Comparison of ENCODE assay signal across 23 cellular contexts in the genomic region with DNA sequence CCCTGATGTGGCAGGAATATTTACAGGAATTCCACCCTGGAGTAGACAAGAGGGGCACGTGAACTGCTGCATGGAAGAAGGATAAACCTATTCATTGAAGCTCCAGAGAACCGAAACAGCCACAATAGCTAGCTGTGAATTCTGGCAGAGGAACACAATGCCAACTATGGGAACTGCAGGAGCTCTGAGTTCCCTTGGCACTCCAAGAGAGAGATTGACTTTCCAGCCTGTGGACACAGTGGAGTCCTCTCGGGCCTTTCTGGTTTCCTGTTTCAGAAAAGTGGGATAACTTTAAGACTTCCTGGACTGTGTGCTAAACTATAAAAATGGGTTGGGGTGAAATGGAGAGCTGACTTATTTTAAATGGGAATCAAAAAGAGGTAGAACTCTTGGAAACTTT. TPM values are rescaled to one million over a fixed set of nuclear protein-coding genes. Genes with fewer than 3 reads are reported as not detected.
DNase-seq lines count a peak whose midpoint lies in the region; ATAC-seq and TF ChIP-seq lines count a peak whose summit lies in the region.
"Had no signal": no experiment of that assay in that cellular context is flagged by ENCODE, and none has a peak within 500 bp of the region (broad histone marks: within the 10 kb centered on the region; RNA-seq: fewer than 3 reads in every experiment).

No MANE protein-coding gene starts in this region.

- no peak overlapping the region for H3K9ac ChIP-seq in colonic mucosa (ENCODE audit: low read depth in 2 of 2, low read length in 2 of 2)
- H3K9ac ChIP-seq: KMS-11 had no signal

- H3K27me3 Mint-ChIP-seq in activated naive CD8-positive, alpha-beta T cell: peaks cover 8% of the 10 kb centered on the region
- H3K27me3 Mint-ChIP-seq in activated naive CD8-positive, alpha-beta T cell treated with anti-CD3 and anti-CD28 coated beads for 36 hours: peaks cover 4% of the 10 kb centered on the region

- H3K36me3 Mint-ChIP-seq in activated naive CD8-positive, alpha-beta T cell: peaks cover 8% of the 10 kb centered on the region
- no peaks in the 10 kb centered on the region for H3K36me3 Mint-ChIP-seq in activated naive CD8-positive, alpha-beta T cell treated with anti-CD3 and anti-CD28 coated beads for 36 hours

- H3K4me1 ChIP-seq in colonic mucosa (no peaks in the 10 kb centered on the region), psoas muscle (peaks cover 10% of the 10 kb centered on the region), ovary (ENCODE audit: insufficient read depth) (peaks cover 3% of the 10 kb centered on the region)

- intact Hi-C loops in colonic mucosa (cut with DNase I) (no loop called here), psoas muscle (cut with DNase I) (no loop called here), ovary (cut with DNase I) (no loop called here)

- peak; percentile 61 to 84 (median 71) for ATAC-seq in psoas muscle
- ATAC-seq in GM18505 (IDR thresholded peaks at IDR 0.05; ENCODE audit: unreplicated experiment): no peak
- ATAC-seq: GM12878, HCT116 had no signal

- TF ChIP-seq POLR2A in ovary (IDR thresholded peaks at IDR 0.05): no peak
- TF ChIP-seq POLR2A in GM18505 (IDR thresholded peaks at IDR 0.05; ENCODE audit: borderline replicate concordance, extremely low read depth, insufficient read depth, insufficient read length): no peak

- 9 to 14% (median 11%) methylated on average over 3 of the region's 3 CpGs for WGBS in psoas muscle, 3 donors
- 44 to 51% (median 49%) methylated on average over 3 of the region's 3 CpGs for WGBS in ovary, 3 donors

- no peak for TF ChIP-seq EP300 in ovary (IDR thresholded peaks at IDR 0.05)

- H3K27ac ChIP-seq in colonic mucosa (no peak overlapping the region), psoas muscle (peak overlapping the region; percentile 23), ovary (no peak overlapping the region)
- H3K27ac ChIP-seq: KMS-11, SK-N-MC had no signal

- H3K9me3 ChIP-seq in colonic mucosa (no peaks in the 10 kb centered on the region), psoas muscle (peaks cover 24% of the 10 kb centered on the region), ovary (peaks cover 0 to 8% of the 10 kb centered on the region in 2 donors)

- TF ChIP-seq CTCF in GM13976 (IDR thresholded peaks at IDR 0.05; ENCODE audit: borderline replicate concordance, control extremely low read depth, extremely low read depth, insufficient read depth, missing control alignments) (no peak), colonic mucosa (IDR thresholded peaks at IDR 0.05) (no peak), psoas muscle (IDR thresholded peaks at IDR 0.05) (no peak), ovary (IDR thresholded peaks at IDR 0.05) (no peak)

- H3K36me3 ChIP-seq in colonic mucosa: no peaks in the 10 kb centered on the region
- H3K36me3 ChIP-seq in psoas muscle (ENCODE audit: insufficient read depth in 1 of 2, low read depth in 1 of 2): no peaks in the 10 kb centered on the region
- no peaks in the 10 kb centered on the region for H3K36me3 ChIP-seq in ovary

- H3K4me1 Mint-ChIP-seq in activated naive CD8-positive, alpha-beta T cell (ENCODE audit: low read depth): peaks cover 7% of the 10 kb centered on the region
- H3K4me1 Mint-ChIP-seq in activated naive CD8-positive, alpha-beta T cell treated with anti-CD3 and anti-CD28 coated beads for 36 hours: peaks cover 4% of the 10 kb centered on the region

- peaks cover 44% of the 10 kb centered on the region for H3K9me3 Mint-ChIP-seq in activated naive CD8-positive, alpha-beta T cell (ENCODE audit: low read depth)
- peaks cover 40% of the 10 kb centered on the region for H3K9me3 Mint-ChIP-seq in activated naive CD8-positive, alpha-beta T cell treated with anti-CD3 and anti-CD28 coated beads for 36 hours

- H3K27me3 ChIP-seq in colonic mucosa (no peaks in the 10 kb centered on the region), psoas muscle (ENCODE audit: insufficient read depth in 3 of 3, low read length in 2 of 3) (no peaks in the 10 kb centered on the region), ovary (no peaks in the 10 kb centered on the region)

- no peak overlapping the region for H3K4me3 ChIP-seq in colonic mucosa
- H3K4me3 ChIP-seq in psoas muscle: no peak overlapping the region
- no peak overlapping the region for H3K4me3 ChIP-seq in ovary
- H3K4me3 ChIP-seq: GM12878, SK-N-MC had no signal

- H3K4me3 Mint-ChIP-seq in activated naive CD8-positive, alpha-beta T cell: peak overlapping the region; percentile 22
- H3K4me3 Mint-ChIP-seq in activated naive CD8-positive, alpha-beta T cell treated with anti-CD3 and anti-CD28 coated beads for 36 hours: no peak overlapping the region
- H3K4me3 Mint-ChIP-seq: CD4-positive, alpha-beta T cell had no signal

- DNase-seq in activated naive CD8-positive, alpha-beta T cell treated with anti-CD3 and anti-CD28 coated beads for 36 hours: no peak
- DNase-seq in GM13976 (ENCODE audit: low spot score): peak; percentile 1
- peak; percentile 7 for DNase-seq in colonic mucosa
- no peak for DNase-seq in psoas muscle
- DNase-seq in ovary: no peak
- DNase-seq: CD4-positive, alpha-beta T cell; COR-L47; DMS79; GOT3; IMR-90; NCI-H1092 treated with DMSO at 0.1 percent for 48 hours; NCI-H1436 treated with DMSO at 0.1 percent for 48 hours; NCI-H2029; NCI-H2227 treated with DMSO at 0.1 percent for 48 hours; NCI-H510A treated with DMSO at 0.1 percent for 48 hours; NCI-H82; SHP77 had no signal

- in situ Hi-C loops in GM13976 (cut with MboI; ENCODE audit: low sequenced_read_pairs, unreplicated experiment): no loop called here

- H3K27ac Mint-ChIP-seq in activated naive CD8-positive, alpha-beta T cell: no peak overlapping the region
- no peak overlapping the region for H3K27ac Mint-ChIP-seq in activated naive CD8-positive, alpha-beta T cell treated with anti-CD3 and anti-CD28 coated beads for 36 hours
- H3K27ac Mint-ChIP-seq: CD4-positive, alpha-beta T cell had no signal

RNA-seq across cellular contexts. Expression of a gene that starts 11.9 kb away (rescaled TPM):
- 1 to 10 TPM; 3.8 to 4.0 TPM for total RNA-seq in activated naive CD8-positive, alpha-beta T cell treated with anti-CD3 and anti-CD28 coated beads for 36 hours
- total RNA-seq in colonic mucosa (1 to 10 TPM; 3.3 to 3.7 TPM), psoas muscle (1 to 10 TPM in 1 of 4 donors, under 1 TPM in 3; 0.91 to 1.8 (median 0.94) TPM), ovary (1 to 10 TPM; 2.2 to 6.8 (median 3.2) TPM)
- polyA plus RNA-seq in psoas muscle (1 to 10 TPM in 1 of 3 donors, under 1 TPM in 2; 0.74 to 1.1 (median 0.90) TPM), ovary (1 to 10 TPM; 2.1 to 2.4 TPM)

Comparison
In these comparisons a context has a peak if more than half of its experiments do, and no peak if none do; other contexts are left out.
1. DNase-seq: peak in GM13976 (single experiment) and colonic mucosa (single experiment); none in activated naive CD8-positive, alpha-beta T cell treated with anti-CD3 and anti-CD28 coated beads for 36 hours (single experiment), psoas muscle (0 of 2) and ovary (0 of 5).